25 cellular contexts compared by ENCODE assay signal in genomic region chr6:136567688-136568087, GRCh38. TPM values are rescaled to one million over a fixed set of nuclear protein-coding genes. Genes with fewer than 3 reads are reported as not detected.
DNase-seq lines count a peak whose midpoint lies in the region; ATAC-seq, FAIRE-seq and TF ChIP-seq lines count a peak whose summit lies in the region.
"Had no signal": no experiment of that assay in that cellular context is flagged by ENCODE, and none has a peak within 500 bp of the region (broad histone marks: within the 10 kb centered on the region; RNA-seq: fewer than 3 reads in every experiment).

No MANE protein-coding gene starts in this region.

- H2AFZ ChIP-seq in astrocyte (ENCODE audit: low read depth, low read length), result no peak overlapping the region

- H3K4me1 Mint-ChIP-seq in astrocyte (ENCODE audit: low read depth, unreplicated experiment), result no peaks in the 10 kb centered on the region
- peaks cover 7 to 28% of the 10 kb centered on the region in 2 donors for H3K4me1 Mint-ChIP-seq in effector memory CD8-positive, alpha-beta T cell (ENCODE audit: low read depth in 2 of 2)

- in situ Hi-C loops in transverse colon (cut with MboI; ENCODE audit: low pct_ligation_motif_present in 1 of 4, low pct_unique_long_range_greater_than_20kb in 1 of 4, low sequenced_read_pairs in 3 of 4), result loop anchor here in 1 of 4 donors (25.0 kb wide), 1 partner anchor 1055 kb away; no protein-coding TSS in a partner anchor

- peaks cover 3% of the 10 kb centered on the region for H3K36me3 Mint-ChIP-seq in astrocyte (ENCODE audit: low read depth, unreplicated experiment)
- H3K36me3 Mint-ChIP-seq in effector memory CD8-positive, alpha-beta T cell (ENCODE audit: insufficient read depth), result peaks cover 22% of the 10 kb centered on the region

- 79 to 85% methylated on average over 4 of the region's 4 CpGs for WGBS in transverse colon (ENCODE audit: low coverage in 1 of 2), 2 donors

- TF ChIP-seq POLR2A in transverse colon (IDR thresholded peaks at IDR 0.05), result no peak

- no peaks in the 10 kb centered on the region for H3K4me1 ChIP-seq in astrocyte (ENCODE audit: insufficient read depth, low read length)
- peaks cover 26 to 36% of the 10 kb centered on the region in 2 donors for H3K4me1 ChIP-seq in mucosa of rectum (ENCODE audit: control insufficient read depth in 2 of 2, insufficient read depth in 2 of 2, low read length in 2 of 2)
- H3K4me1 ChIP-seq in transverse colon, result peaks cover 0 to 45% (median 11%) of the 10 kb centered on the region in 4 donors
- H3K4me1 ChIP-seq: SJSA1 had no signal

- H3K4me3 Mint-ChIP-seq in astrocyte (ENCODE audit: unreplicated experiment), result no peak overlapping the region
- no peak overlapping the region for H3K4me3 Mint-ChIP-seq in effector memory CD8-positive, alpha-beta T cell
- H3K4me3 Mint-ChIP-seq: CD8-positive, alpha-beta T cell had no signal

- H3K9me3 ChIP-seq in KOPT-K1 (ENCODE audit: insufficient read depth, low read length, poor library complexity, severe bottlenecking) (peaks cover 27% of the 10 kb centered on the region), astrocyte (ENCODE audit: insufficient read depth, low read depth, low read length) (peaks cover 4% of the 10 kb centered on the region), mucosa of rectum (ENCODE audit: control insufficient read depth in 2 of 2, low read length in 2 of 2) (peaks cover 0 to 4% of the 10 kb centered on the region in 2 donors), transverse colon (no peaks in the 10 kb centered on the region), MG63 (peaks cover 2% of the 10 kb centered on the region; the same call in 1 of the 2 replicates)
- H3K9me3 ChIP-seq: SJSA1 had no signal

- peak; percentile 23 for FAIRE-seq in astrocyte (lab: Jason Lieb, UNC)
- FAIRE-seq: D721Med, GM19239 had no signal

- H3K36me3 ChIP-seq in KOPT-K1 (ENCODE audit: insufficient read depth, low read length), result no peaks in the 10 kb centered on the region
- no peaks in the 10 kb centered on the region for H3K36me3 ChIP-seq in astrocyte (ENCODE audit: insufficient read depth, low read length)
- H3K36me3 ChIP-seq in mucosa of rectum (ENCODE audit: control insufficient read depth in 2 of 2, insufficient read depth in 2 of 2, low read length in 2 of 2), result peaks cover 0 to 4% of the 10 kb centered on the region in 2 donors
- peaks cover 0 to 3% (median 0%) of the 10 kb centered on the region in 4 donors for H3K36me3 ChIP-seq in transverse colon
- no peaks in the 10 kb centered on the region; the same call in 1 of the 2 replicates for H3K36me3 ChIP-seq in MG63

- H3K4me3 ChIP-seq in astrocyte (ENCODE audit: insufficient read depth, low read depth, low read length), result no peak overlapping the region
- no peak overlapping the region for H3K4me3 ChIP-seq in mucosa of rectum (ENCODE audit: low read length in 2 of 2)
- H3K4me3 ChIP-seq in transverse colon, result no peak overlapping the region
- H3K4me3 ChIP-seq in MG63, result no peak overlapping the region
- H3K4me3 ChIP-seq: BLaER1 treated with 17β-estradiol and CSF1 and Interleukin-3, amounts not matched to agents 10 nM and 100 nM; SJSA1 had no signal

- no peak overlapping the region for H3K27ac Mint-ChIP-seq in astrocyte (ENCODE audit: unreplicated experiment)
- H3K27ac Mint-ChIP-seq in effector memory CD8-positive, alpha-beta T cell, result peak overlapping the region in 1 of 2 donors; percentile 39
- H3K27ac Mint-ChIP-seq: CD8-positive, alpha-beta T cell had no signal

- no peak for TF ChIP-seq CTCF in astrocyte (IDR thresholded peaks at IDR 0.05; ENCODE audit: insufficient read depth, low read depth, low read length)
- TF ChIP-seq CTCF in transverse colon (IDR thresholded peaks at IDR 0.05), result no peak

- intact Hi-C loops in transverse colon (cut with DNase I; ENCODE audit: low total_unique reads), result no loop called here

- H3K27me3 ChIP-seq in astrocyte (ENCODE audit: insufficient read depth, low read length) (no peaks in the 10 kb centered on the region), mucosa of rectum (ENCODE audit: control insufficient read depth in 2 of 2, insufficient read depth in 2 of 2, low read length in 2 of 2) (no peaks in the 10 kb centered on the region), transverse colon (no peaks in the 10 kb centered on the region), MG63 (no peaks in the 10 kb centered on the region)
- H3K27me3 ChIP-seq: BLaER1 treated with 17β-estradiol and CSF1 and Interleukin-3, amounts not matched to agents 10 nM and 100 nM; SJSA1 had no signal

- ATAC-seq in effector memory CD8-positive, alpha-beta T cell (replicated peaks), result no peak
- ATAC-seq: CD8-positive, alpha-beta T cell; Panc1 had no signal

- peaks cover 3% of the 10 kb centered on the region for H3K27me3 Mint-ChIP-seq in astrocyte (ENCODE audit: low read depth, unreplicated experiment)
- no peaks in the 10 kb centered on the region for H3K27me3 Mint-ChIP-seq in effector memory CD8-positive, alpha-beta T cell

- H4K20me1 ChIP-seq in astrocyte (ENCODE audit: insufficient read depth, low read length), result no peaks in the 10 kb centered on the region
- H4K20me1 ChIP-seq: BLaER1 treated with 17β-estradiol and CSF1 and Interleukin-3, amounts not matched to agents 10 nM and 100 nM had no signal

- no peak for TF ChIP-seq EP300 in transverse colon (IDR thresholded peaks at IDR 0.05; ENCODE audit: low read depth)

- H3K27ac ChIP-seq in KOPT-K1 (ENCODE audit: low read depth, low read length, poor library complexity, severe bottlenecking) (peak overlapping the region; percentile 75), astrocyte (ENCODE audit: low read depth, low read length) (no peak overlapping the region), mucosa of rectum (ENCODE audit: low read depth in 2 of 2, low read length in 2 of 2) (peak overlapping the region; percentile 74 to 81), transverse colon (peak overlapping the region; percentile 47 to 79 (median 72))
- H3K27ac ChIP-seq: BLaER1 treated with 17β-estradiol and CSF1 and Interleukin-3, amounts not matched to agents 10 nM and 100 nM; SJSA1 had no signal

- no peak overlapping the region for H3K4me2 ChIP-seq in astrocyte (ENCODE audit: low read length)

- DNase-seq in astrocyte (ENCODE audit: low read depth) (no peak), transverse colon (no peak), NCI-H1092 (lab: John Stamatoyannopoulos, UW) (no peak), COLO829 (ENCODE audit: low spot score) (no peak), MG63 (no peak)
- DNase-seq in effector memory CD8-positive, alpha-beta T cell, result no peak
- DNase-seq: ACHN; CD8-positive, alpha-beta T cell; EL; GF-D8; GOT3; HCEC 1CT; NCI-H1105 treated with DMSO at 0.1 percent for 48 hours; NCI-H2029 treated with DMSO at 0.1 percent for 48 hours; NCI-H226; NCI-H524; NCI-H774; NK-92 treated with Interleukin-12 subunit alpha and Interleukin-12 subunit beta, amount 100 ng/mL, for 24 hours had no signal

- H3K9ac ChIP-seq in astrocyte (ENCODE audit: low read length), result no peak overlapping the region
- H3K9ac ChIP-seq in mucosa of rectum (ENCODE audit: low read depth in 1 of 2, low read length in 2 of 2), result no peak overlapping the region
- H3K9ac ChIP-seq: BLaER1 treated with 17β-estradiol and CSF1 and Interleukin-3, amounts not matched to agents 10 nM and 100 nM had no signal

- no peaks in the 10 kb centered on the region for H3K79me2 ChIP-seq in astrocyte (ENCODE audit: insufficient read depth, low read length)

- H3K9me3 Mint-ChIP-seq in astrocyte (ENCODE audit: unreplicated experiment), result peaks cover 12% of the 10 kb centered on the region
- peaks cover 0 to 6% of the 10 kb centered on the region in 2 donors for H3K9me3 Mint-ChIP-seq in effector memory CD8-positive, alpha-beta T cell

RNA-seq across cellular contexts. Expression of gene MAP7, which starts 17.5 kb away (rescaled TPM):
- total RNA-seq in astrocyte (2.8 and 3.3 TPM in 2 replicates), transverse colon (10 to 100 TPM; 40.6 to 61.3 (median 46.6) TPM)
- not detected in 2 replicates for total RNA-seq in MG63 (2014; rRNA removed; shearing (Covaris generic); ENCODE audit: low replicate concordance)
